Comparison of ENCODE assay signal across 9 cellular contexts in genomic region chr5:124628721-124629596, GRCh38.
DNase-seq lines count a peak whose midpoint lies in the region; ATAC-seq and TF ChIP-seq lines count a peak whose summit lies in the region.
"Had no signal": no experiment of that assay in that cellular context is flagged by ENCODE, and none has a peak within 500 bp of the region (broad histone marks: within the 10 kb centered on the region; RNA-seq: fewer than 3 reads in every experiment).

No MANE protein-coding gene starts in this region.

- H3K4me3 ChIP-seq in skeletal muscle cell (ENCODE audit: low read depth, low read length) = no peak overlapping the region

- no peak overlapping the region for H3K4me2 ChIP-seq in H9 (ENCODE audit: insufficient read depth, insufficient read length, low read length)

- no peak for TF ChIP-seq CTCF in H9 (conservative IDR thresholded peaks at IDR 0.05)
- TF ChIP-seq CTCF in RWPE1 (conservative IDR thresholded peaks at IDR 0.05; ENCODE audit: low read depth) = no peak

- no peak overlapping the region for H4K8ac ChIP-seq in H9 (replicated peaks; ENCODE audit: insufficient read length, low read depth, low read length)

- peaks cover 22 to 26% of the 10 kb centered on the region in 2 experiments for H3K4me1 Mint-ChIP-seq in H9
- H3K4me1 Mint-ChIP-seq: memory B cell had no signal

- no peaks in the 10 kb centered on the region for H3K79me1 ChIP-seq in H9 (ENCODE audit: insufficient read depth, low read depth, low read length, poor library complexity, severe bottlenecking)

- H4K5ac ChIP-seq in H9 (ENCODE audit: insufficient read length, low read depth, low read length) = no peak overlapping the region

- CTCF ChIA-PET in RWPE1 (lab: Yijun Ruan, JAX) = no interaction called here

- no CpG with 5 or more reads among the region's 17 CpGs for WGBS in H9 (ENCODE audit: extremely low coverage, insufficient read length, low lambda C conversion rate)

- no peak for ATAC-seq in GM21423 (IDR thresholded peaks at IDR 0.05; ENCODE audit: unreplicated experiment)

- H4K91ac ChIP-seq in H9 (ENCODE audit: insufficient read length, low read depth, low read length) = no peak overlapping the region

- no peaks in the 10 kb centered on the region for H3K9me3 ChIP-seq in H9 (ENCODE audit: control insufficient read depth, low read depth, low read length)

- no peaks in the 10 kb centered on the region for H3K23me2 ChIP-seq in H9 (ENCODE audit: insufficient read length, low read depth, low read length, poor library complexity, severe bottlenecking)

- H3K27ac ChIP-seq in H9 (ENCODE audit: insufficient read length, low read depth, low read length) (no peak overlapping the region), RWPE1 (peak overlapping the region; percentile 72)

- peaks cover 2% of the 10 kb centered on the region; the same call in 1 of the 2 replicates for H3K4me1 ChIP-seq in H9 (ENCODE audit: insufficient read depth, low read length)

- H4K20me1 ChIP-seq in H9 (ENCODE audit: control insufficient read depth, insufficient read depth, insufficient read length) = no peaks in the 10 kb centered on the region

- no peak overlapping the region for H3K4me3 Mint-ChIP-seq in H9
- H3K4me3 Mint-ChIP-seq: memory B cell had no signal

- POLR2A ChIA-PET in RWPE1 (lab: Yijun Ruan, JAX; ENCODE audit: low non-redundant PET) = no interaction called here

- no peak overlapping the region for H3T11ph ChIP-seq in H9 (ENCODE audit: low read length)

- H3K4ac ChIP-seq in H9 (ENCODE audit: low read depth, low read length) = no peak overlapping the region

- H3K23ac ChIP-seq in H9 (ENCODE audit: insufficient read length, low read depth, low read length) = no peak overlapping the region

- H3K27ac Mint-ChIP-seq in H9 = peak overlapping the region in 2 of 3 experiments; percentile 21 to 85; a peak in 2 of 7 replicates
- H3K27ac Mint-ChIP-seq: memory B cell had no signal

- H2BK15ac ChIP-seq in H9 (ENCODE audit: low read depth, low read length) = no peak overlapping the region

- no peaks in the 10 kb centered on the region for H3K27me3 ChIP-seq in H9 (ENCODE audit: insufficient read depth, low read length)

- H3K27me3 Mint-ChIP-seq in H9 (ENCODE audit: low read depth) = no peaks in the 10 kb centered on the region; the same call in 1 of the 2 replicates
- H3K27me3 Mint-ChIP-seq: memory B cell had no signal

- H3K36me3 Mint-ChIP-seq in H9 (ENCODE audit: insufficient read depth in 1 of 3, low read depth in 3 of 3) = peaks cover 13 to 24% (median 21%) of the 10 kb centered on the region in 3 experiments; a peak in 6 of 7 replicates

- no peak overlapping the region for H3K56ac ChIP-seq in H9 (ENCODE audit: insufficient read length, low read depth, low read length)

- no peak overlapping the region for H3K9ac ChIP-seq in H9 (ENCODE audit: extremely low read depth, insufficient read length, low read length)

- H2BK20ac ChIP-seq in H9 (ENCODE audit: low read depth, low read length, poor library complexity, severe bottlenecking) = no peak overlapping the region

- DNase-seq in H9 (peak; percentile 76), RWPE1 (ENCODE audit: low spot score) (peak; percentile 94), glomerular visceral epithelial cell (ENCODE audit: extremely low spot score) (peak; percentile 99), skeletal muscle cell (ENCODE audit: low read depth) (peak; percentile 98), SKM-1 (lab: John Stamatoyannopoulos, UW; ENCODE audit: unreplicated experiment) (no peak), DMS114 treated with DMSO at 0.1 percent for 48 hours (lab: John Stamatoyannopoulos, UW; ENCODE audit: unreplicated experiment) (no peak)
- no peak for DNase-seq in effector CD8-positive, alpha-beta T cell (lab: John Stamatoyannopoulos, UW)

- no peak overlapping the region for H2AK5ac ChIP-seq in H9 (ENCODE audit: insufficient read length, low read length)

- no peak overlapping the region for H2AFZ ChIP-seq in H9 (ENCODE audit: low read length)

- no peaks in the 10 kb centered on the region for H3K79me2 ChIP-seq in H9 (ENCODE audit: insufficient read depth, low read length)

- no peak overlapping the region for H3K18ac ChIP-seq in H9 (ENCODE audit: insufficient read length, low read depth, low read length)

- H2BK5ac ChIP-seq in H9 (ENCODE audit: insufficient read length, low read length) = no peak overlapping the region

- no peak overlapping the region; the same call in 1 of the 2 replicates for H3K14ac ChIP-seq in H9 (ENCODE audit: insufficient read depth, low read length)

- no peak overlapping the region for H2BK120ac ChIP-seq in H9 (ENCODE audit: low read depth, low read length, poor library complexity, severe bottlenecking)

- H2BK12ac ChIP-seq in H9 (ENCODE audit: insufficient read length, low read depth, low read length) = no peak overlapping the region

- H3K9me3 Mint-ChIP-seq in H9 = no peaks in the 10 kb centered on the region; a peak in 1 of 5 replicates
- H3K9me3 Mint-ChIP-seq: memory B cell had no signal

Comparison
In these comparisons a context has a peak if more than half of its experiments do, and no peak if none do; other contexts are left out.
1. DNase-seq: peak in H9 (single experiment), RWPE1 (single experiment), glomerular visceral epithelial cell (single experiment) and skeletal muscle cell (single experiment); none in effector CD8-positive, alpha-beta T cell (single experiment), SKM-1 (single experiment) and DMS114 treated with DMSO at 0.1 percent for 48 hours (single experiment).